Comparison of ENCODE assay signal across 1 cellular context in the genomic region with DNA sequence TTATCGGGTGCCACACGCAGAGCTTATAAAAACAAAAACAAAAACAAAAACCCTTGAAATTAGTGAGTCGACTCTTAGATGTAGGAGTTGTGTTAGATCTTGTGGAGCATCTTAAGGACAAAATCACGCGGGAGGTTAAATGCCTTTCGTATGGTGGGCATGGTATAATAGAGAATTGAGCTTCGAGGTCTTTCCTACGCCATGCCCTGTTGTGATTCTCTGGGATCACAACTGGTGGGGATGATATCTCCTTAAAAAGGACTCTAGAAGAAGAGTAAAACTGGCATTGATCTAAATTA.
TF ChIP-seq lines count a peak whose summit lies in the region.

No MANE protein-coding gene starts in this region.

TF ChIP-seq in endothelial cell of umbilical vein, 7 proteins besides CTCF, POLR2A, EP300 and RAD21 (continued from another document):
- no peak for TF ChIP-seq EZH2 (IDR thresholded peaks at IDR 0.05; ENCODE audit: borderline replicate concordance, low read depth, low read length, severe bottlenecking)
- TF ChIP-seq JUN (IDR thresholded peaks at IDR 0.05; ENCODE audit: borderline replicate concordance, insufficient read depth, insufficient read length, low read depth), result no peak
- TF ChIP-seq POLR2AphosphoS5 (IDR thresholded peaks at IDR 0.05; ENCODE audit: insufficient read depth, low read depth, low read length), result no peak
TF ChIP-seq in endothelial cell of umbilical vein: peak in this region for 0.
